ENCODE assay signal across 1 cellular context in the genomic region with DNA sequence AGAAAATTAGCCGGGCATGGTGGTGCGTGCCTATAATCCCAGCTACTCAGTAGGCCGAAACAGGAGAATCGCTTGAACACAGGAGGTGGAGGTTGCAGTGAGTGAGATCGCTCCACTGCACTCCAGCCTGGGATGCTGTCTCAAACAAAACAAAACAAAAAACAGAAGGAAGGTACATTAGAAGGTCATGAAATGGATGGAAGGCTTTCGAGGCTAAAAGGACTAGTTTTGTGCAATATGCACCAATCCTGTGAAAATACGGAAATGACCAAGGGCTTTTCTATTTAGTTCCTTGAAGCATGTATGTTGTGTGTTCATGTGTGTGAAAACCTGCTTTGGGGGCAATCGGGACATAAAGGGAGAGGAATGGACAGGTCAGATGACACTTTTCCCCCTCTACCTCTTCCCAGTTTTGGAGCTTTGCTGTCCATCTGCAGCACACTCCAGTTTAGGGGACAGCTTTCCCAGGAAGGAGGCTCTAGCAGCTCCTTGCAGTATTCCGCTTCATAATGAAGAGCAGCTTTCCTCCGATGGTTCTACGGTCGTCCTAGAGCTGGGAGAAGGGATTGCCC.
TF ChIP-seq lines count a peak whose summit lies in the region.

No MANE protein-coding gene starts in this region.

TF ChIP-seq in IMR-90, 13 proteins besides CTCF, POLR2A, EP300 and RAD21:
- TF ChIP-seq, protein P1, sequence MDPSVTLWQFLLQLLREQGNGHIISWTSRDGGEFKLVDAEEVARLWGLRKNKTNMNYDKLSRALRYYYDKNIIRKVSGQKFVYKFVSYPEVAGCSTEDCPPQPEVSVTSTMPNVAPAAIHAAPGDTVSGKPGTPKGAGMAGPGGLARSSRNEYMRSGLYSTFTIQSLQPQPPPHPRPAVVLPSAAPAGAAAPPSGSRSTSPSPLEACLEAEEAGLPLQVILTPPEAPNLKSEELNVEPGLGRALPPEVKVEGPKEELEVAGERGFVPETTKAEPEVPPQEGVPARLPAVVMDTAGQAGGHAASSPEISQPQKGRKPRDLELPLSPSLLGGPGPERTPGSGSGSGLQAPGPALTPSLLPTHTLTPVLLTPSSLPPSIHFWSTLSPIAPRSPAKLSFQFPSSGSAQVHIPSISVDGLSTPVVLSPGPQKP (IDR thresholded peaks at IDR 0.05; ENCODE audit: borderline replicate concordance, low read depth, low read length), result no peak
- TF ChIP-seq CEBPB (IDR thresholded peaks at IDR 0.05; ENCODE audit: low read depth, low read length), result no peak
- no peak for TF ChIP-seq SMC3 (IDR thresholded peaks at IDR 0.05; ENCODE audit: low read depth, low read length)
- TF ChIP-seq, protein P2, sequence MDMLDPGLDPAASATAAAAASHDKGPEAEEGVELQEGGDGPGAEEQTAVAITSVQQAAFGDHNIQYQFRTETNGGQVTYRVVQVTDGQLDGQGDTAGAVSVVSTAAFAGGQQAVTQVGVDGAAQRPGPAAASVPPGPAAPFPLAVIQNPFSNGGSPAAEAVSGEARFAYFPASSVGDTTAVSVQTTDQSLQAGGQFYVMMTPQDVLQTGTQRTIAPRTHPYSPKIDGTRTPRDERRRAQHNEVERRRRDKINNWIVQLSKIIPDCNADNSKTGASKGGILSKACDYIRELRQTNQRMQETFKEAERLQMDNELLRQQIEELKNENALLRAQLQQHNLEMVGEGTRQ (IDR thresholded peaks at IDR 0.05; ENCODE audit: low read depth, low read length), result no peak
- no peak for TF ChIP-seq MXI1 (IDR thresholded peaks at IDR 0.05; ENCODE audit: borderline replicate concordance, low read depth, low read length)
- no peak for TF ChIP-seq MAFK (IDR thresholded peaks at IDR 0.05; ENCODE audit: low read depth, low read length)
- TF ChIP-seq BHLHE40 (IDR thresholded peaks at IDR 0.05; ENCODE audit: low read depth, low read length), result no peak
- no peak for TF ChIP-seq CHD1 (IDR thresholded peaks at IDR 0.05; ENCODE audit: low read depth, low read length)
- no peak for TF ChIP-seq RCOR1 (IDR thresholded peaks at IDR 0.05; ENCODE audit: insufficient replicate concordance, low read length)
- no peak for TF ChIP-seq MAZ (IDR thresholded peaks at IDR 0.05; ENCODE audit: borderline replicate concordance, low read depth, low read length)
- TF ChIP-seq NFE2L2 (IDR thresholded peaks at IDR 0.05; ENCODE audit: low read depth, low read length), result no peak
- TF ChIP-seq FOS (IDR thresholded peaks at IDR 0.05; ENCODE audit: low read depth, low read length), result no peak
